Comparison of ENCODE assay signal across 8 cellular contexts in the genomic region with DNA sequence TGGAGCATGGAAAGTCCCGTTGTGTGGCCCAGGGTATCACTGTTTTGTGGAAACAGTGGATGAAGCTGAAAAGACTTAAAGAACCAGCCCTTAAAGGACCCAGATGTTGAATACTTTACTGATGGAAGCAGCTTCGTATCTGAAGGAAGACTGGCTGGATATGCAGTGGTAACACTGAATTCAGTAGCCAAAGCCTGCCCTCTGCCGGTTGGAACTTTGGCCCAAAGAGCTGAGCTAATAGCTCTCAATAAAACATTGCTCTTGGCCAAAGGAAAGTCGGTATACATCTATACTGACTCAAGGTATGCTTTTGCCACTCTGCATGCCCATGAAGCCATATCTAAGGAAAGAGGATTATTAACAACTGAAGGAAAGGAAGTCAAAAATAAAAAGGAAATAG.
DNase-seq lines count a peak whose midpoint lies in the region; ATAC-seq lines count a peak whose summit lies in the region.

No MANE protein-coding gene starts in this region.

- H3K27ac Mint-ChIP-seq in activated T-cell treated with anti-CD3 and anti-CD28 coated beads, Interleukin-2, amount 50 U/mL, for 72 hours, result no peak overlapping the region

- no peak overlapping the region for H3K4me3 Mint-ChIP-seq in activated T-cell treated with anti-CD3 and anti-CD28 coated beads, Interleukin-2, amount 50 U/mL, for 72 hours

- peaks cover 0 to 2% of the 10 kb centered on the region in 2 donors for H3K36me3 Mint-ChIP-seq in activated T-cell treated with anti-CD3 and anti-CD28 coated beads, Interleukin-2, amount 50 U/mL, for 72 hours (ENCODE audit: insufficient read depth in 2 of 2)

- no peaks in the 10 kb centered on the region for H3K4me1 Mint-ChIP-seq in activated T-cell treated with anti-CD3 and anti-CD28 coated beads, Interleukin-2, amount 50 U/mL, for 72 hours (ENCODE audit: low read depth)

- ATAC-seq in GM21526 (IDR thresholded peaks at IDR 0.05; ENCODE audit: low FRiP score, unreplicated experiment) (peak; percentile 69), left cardiac atrium (peak; percentile 68 to 81), GM19467 (IDR thresholded peaks at IDR 0.05; ENCODE audit: unreplicated experiment) (no peak), GM19035 (IDR thresholded peaks at IDR 0.05; ENCODE audit: unreplicated experiment) (no peak)
- no peak for ATAC-seq in activated T-cell treated with anti-CD3 and anti-CD28 coated beads, Interleukin-2, amount 50 U/mL, for 72 hours (replicated peaks in 1 of 2)

- DNase-seq in AML-193 (lab: John Stamatoyannopoulos, UW) (peak; percentile 7 to 14), NCI-H2171 treated with DMSO at 0.1 percent for 48 hours (lab: John Stamatoyannopoulos, UW) (peak; percentile 20), left cardiac atrium (peak; percentile 67), renal cortical epithelial cell (ENCODE audit: low read depth) (peak; percentile 23)
- peak; percentile 15 to 25 for DNase-seq in activated T-cell treated with anti-CD3 and anti-CD28 coated beads, Interleukin-2, amount 50 U/mL, for 72 hours

- H3K27me3 Mint-ChIP-seq in activated T-cell treated with anti-CD3 and anti-CD28 coated beads, Interleukin-2, amount 50 U/mL, for 72 hours (ENCODE audit: low read depth), result no peaks in the 10 kb centered on the region

- intact Hi-C loops in left cardiac atrium (cut with DNase I), result loop anchor here (2.0 to 10.0 kb wide), 4 partner anchors 422 to 801 kb away; no protein-coding TSS in a partner anchor

- H3K9me3 Mint-ChIP-seq in activated T-cell treated with anti-CD3 and anti-CD28 coated beads, Interleukin-2, amount 50 U/mL, for 72 hours, result no peaks in the 10 kb centered on the region

Comparison
In these comparisons a context has a peak if more than half of its experiments do, and no peak if none do; other contexts are left out.
1. DNase-seq: peak in every context shown above with its lines; median percentile 67 in left cardiac atrium; 23 in renal cortical epithelial cell; 20 in NCI-H2171 treated with DMSO at 0.1 percent for 48 hours; 20 in activated T-cell treated with anti-CD3 and anti-CD28 coated beads, Interleukin-2, amount 50 U/mL, for 72 hours; 10 in AML-193.
2. ATAC-seq: peak in GM21526 (single experiment) and left cardiac atrium (2 of 2); none in activated T-cell treated with anti-CD3 and anti-CD28 coated beads, Interleukin-2, amount 50 U/mL, for 72 hours (0 of 2), GM19467 (single experiment) and GM19035 (single experiment).